ENCODE assay signal across 1 cellular context in genomic region chr1:177464682-177465081, GRCh38.
TF ChIP-seq lines count a peak whose summit lies in the region.

No MANE protein-coding gene starts in this region.

TF ChIP-seq in H1, 55 proteins besides CTCF, POLR2A, EP300 and RAD21 (continued from another document):
- TF ChIP-seq TAF1 (IDR thresholded peaks at IDR 0.05; ENCODE audit: low read depth, low read length) (no peak), PHF8 (conservative IDR thresholded peaks at IDR 0.05; ENCODE audit: low read depth, low read length) (no peak), EZH2 (IDR thresholded peaks at IDR 0.05; ENCODE audit: low read depth, low read length, severe bottlenecking) (no peak)
